Comparison of ENCODE assay signal across 1 cellular context in the genomic region with DNA sequence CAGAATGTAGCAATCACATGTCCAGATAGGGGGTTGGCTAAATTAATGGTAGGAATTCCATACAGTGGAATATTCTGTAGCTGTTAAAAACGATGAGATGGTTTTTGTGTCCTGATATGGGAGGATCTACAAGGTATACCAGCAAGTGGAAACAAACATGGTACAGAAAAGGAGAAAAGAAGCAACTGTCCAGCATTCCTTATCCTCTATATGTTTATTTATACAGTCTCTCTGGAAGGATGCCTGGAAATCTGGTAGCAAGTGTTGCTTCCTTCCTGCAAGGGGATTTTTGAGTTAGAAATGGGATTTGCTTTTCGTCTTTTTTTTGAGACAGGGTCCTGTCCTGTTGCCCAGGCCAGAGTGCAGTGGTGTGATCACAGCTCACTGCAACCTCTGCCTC.
TF ChIP-seq lines count a peak whose summit lies in the region.

No MANE protein-coding gene starts in this region.

TF ChIP-seq in WTC11, 78 proteins besides CTCF, POLR2A, EP300 and RAD21:
- TF ChIP-seq, protein P1, sequence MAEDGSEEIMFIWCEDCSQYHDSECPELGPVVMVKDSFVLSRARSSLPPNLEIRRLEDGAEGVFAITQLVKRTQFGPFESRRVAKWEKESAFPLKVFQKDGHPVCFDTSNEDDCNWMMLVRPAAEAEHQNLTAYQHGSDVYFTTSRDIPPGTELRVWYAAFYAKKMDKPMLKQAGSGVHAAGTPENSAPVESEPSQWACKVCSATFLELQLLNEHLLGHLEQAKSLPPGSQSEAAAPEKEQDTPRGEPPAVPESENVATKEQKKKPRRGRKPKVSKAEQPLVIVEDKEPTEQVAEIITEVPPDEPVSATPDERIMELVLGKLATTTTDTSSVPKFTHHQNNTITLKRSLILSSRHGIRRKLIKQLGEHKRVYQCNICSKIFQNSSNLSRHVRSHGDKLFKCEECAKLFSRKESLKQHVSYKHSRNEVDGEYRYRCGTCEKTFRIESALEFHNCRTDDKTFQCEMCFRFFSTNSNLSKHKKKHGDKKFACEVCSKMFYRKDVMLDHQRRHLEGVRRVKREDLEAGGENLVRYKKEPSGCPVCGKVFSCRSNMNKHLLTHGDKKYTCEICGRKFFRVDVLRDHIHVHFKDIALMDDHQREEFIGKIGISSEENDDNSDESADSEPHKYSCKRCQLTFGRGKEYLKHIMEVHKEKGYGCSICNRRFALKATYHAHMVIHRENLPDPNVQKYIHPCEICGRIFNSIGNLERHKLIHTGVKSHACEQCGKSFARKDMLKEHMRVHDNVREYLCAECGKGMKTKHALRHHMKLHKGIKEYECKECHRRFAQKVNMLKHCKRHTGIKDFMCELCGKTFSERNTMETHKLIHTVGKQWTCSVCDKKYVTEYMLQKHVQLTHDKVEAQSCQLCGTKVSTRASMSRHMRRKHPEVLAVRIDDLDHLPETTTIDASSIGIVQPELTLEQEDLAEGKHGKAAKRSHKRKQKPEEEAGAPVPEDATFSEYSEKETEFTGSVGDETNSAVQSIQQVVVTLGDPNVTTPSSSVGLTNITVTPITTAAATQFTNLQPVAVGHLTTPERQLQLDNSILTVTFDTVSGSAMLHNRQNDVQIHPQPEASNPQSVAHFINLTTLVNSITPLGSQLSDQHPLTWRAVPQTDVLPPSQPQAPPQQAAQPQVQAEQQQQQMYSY (CRISPR knock-in tag; IDR thresholded peaks at IDR 0.05), result no peak
- no peak for TF ChIP-seq ETV6 (CRISPR knock-in tag; IDR thresholded peaks at IDR 0.05)
- TF ChIP-seq NR1H2 (CRISPR knock-in tag; IDR thresholded peaks at IDR 0.05), result no peak
- TF ChIP-seq, protein P2, sequence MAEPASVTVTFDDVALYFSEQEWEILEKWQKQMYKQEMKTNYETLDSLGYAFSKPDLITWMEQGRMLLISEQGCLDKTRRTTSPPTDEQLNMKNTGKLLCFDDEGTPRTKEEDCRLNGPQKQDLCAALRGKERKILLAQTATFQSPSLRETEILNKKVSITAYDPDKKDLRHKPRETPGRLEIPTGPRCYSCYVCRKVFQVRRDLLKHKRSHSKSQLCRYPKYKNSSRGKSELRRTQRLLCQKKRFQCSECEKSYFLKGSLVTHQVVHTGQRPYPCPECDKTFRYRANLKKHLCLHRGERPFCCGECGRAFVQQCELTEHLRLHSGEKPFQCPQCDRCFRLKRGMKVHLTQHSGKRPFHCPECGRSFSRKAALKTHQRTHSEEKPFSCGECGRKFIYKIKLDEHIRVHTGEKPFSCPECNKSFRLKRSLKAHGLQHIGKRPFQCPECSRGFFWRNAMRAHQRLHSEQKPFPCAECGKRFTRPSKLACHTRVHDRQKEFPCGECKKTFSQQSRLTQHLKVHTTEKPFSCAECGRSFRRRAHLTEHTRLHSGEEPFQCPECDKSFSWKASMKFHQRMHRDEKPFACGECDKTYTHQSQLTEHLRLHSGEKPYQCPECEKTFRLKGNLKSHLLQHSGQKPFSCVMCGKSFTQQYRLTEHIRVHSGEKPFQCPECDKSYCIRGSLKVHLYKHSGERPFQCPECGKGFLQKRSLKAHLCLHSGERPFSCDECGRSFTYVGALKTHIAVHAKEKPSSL (CRISPR knock-in tag; conservative IDR thresholded peaks at IDR 0.05), result no peak
- no peak for TF ChIP-seq KAT7 (CRISPR knock-in tag; IDR thresholded peaks at IDR 0.05; ENCODE audit: borderline replicate concordance)
- TF ChIP-seq TCF7 (CRISPR knock-in tag; IDR thresholded peaks at IDR 0.05; ENCODE audit: low read depth), result no peak
- no peak for TF ChIP-seq NR2C2 (CRISPR knock-in tag; IDR thresholded peaks at IDR 0.05)
- TF ChIP-seq, protein P3, sequence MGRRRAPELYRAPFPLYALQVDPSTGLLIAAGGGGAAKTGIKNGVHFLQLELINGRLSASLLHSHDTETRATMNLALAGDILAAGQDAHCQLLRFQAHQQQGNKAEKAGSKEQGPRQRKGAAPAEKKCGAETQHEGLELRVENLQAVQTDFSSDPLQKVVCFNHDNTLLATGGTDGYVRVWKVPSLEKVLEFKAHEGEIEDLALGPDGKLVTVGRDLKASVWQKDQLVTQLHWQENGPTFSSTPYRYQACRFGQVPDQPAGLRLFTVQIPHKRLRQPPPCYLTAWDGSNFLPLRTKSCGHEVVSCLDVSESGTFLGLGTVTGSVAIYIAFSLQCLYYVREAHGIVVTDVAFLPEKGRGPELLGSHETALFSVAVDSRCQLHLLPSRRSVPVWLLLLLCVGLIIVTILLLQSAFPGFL (CRISPR knock-in tag; IDR thresholded peaks at IDR 0.05; ENCODE audit: borderline replicate concordance), result no peak
- no peak for TF ChIP-seq ZNF121 (CRISPR knock-in tag; IDR thresholded peaks at IDR 0.05)
- TF ChIP-seq, protein P4, sequence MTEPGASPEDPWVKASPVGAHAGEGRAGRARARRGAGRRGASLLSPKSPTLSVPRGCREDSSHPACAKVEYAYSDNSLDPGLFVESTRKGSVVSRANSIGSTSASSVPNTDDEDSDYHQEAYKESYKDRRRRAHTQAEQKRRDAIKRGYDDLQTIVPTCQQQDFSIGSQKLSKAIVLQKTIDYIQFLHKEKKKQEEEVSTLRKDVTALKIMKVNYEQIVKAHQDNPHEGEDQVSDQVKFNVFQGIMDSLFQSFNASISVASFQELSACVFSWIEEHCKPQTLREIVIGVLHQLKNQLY (CRISPR knock-in tag; IDR thresholded peaks at IDR 0.05), result no peak
- TF ChIP-seq, protein P5, sequence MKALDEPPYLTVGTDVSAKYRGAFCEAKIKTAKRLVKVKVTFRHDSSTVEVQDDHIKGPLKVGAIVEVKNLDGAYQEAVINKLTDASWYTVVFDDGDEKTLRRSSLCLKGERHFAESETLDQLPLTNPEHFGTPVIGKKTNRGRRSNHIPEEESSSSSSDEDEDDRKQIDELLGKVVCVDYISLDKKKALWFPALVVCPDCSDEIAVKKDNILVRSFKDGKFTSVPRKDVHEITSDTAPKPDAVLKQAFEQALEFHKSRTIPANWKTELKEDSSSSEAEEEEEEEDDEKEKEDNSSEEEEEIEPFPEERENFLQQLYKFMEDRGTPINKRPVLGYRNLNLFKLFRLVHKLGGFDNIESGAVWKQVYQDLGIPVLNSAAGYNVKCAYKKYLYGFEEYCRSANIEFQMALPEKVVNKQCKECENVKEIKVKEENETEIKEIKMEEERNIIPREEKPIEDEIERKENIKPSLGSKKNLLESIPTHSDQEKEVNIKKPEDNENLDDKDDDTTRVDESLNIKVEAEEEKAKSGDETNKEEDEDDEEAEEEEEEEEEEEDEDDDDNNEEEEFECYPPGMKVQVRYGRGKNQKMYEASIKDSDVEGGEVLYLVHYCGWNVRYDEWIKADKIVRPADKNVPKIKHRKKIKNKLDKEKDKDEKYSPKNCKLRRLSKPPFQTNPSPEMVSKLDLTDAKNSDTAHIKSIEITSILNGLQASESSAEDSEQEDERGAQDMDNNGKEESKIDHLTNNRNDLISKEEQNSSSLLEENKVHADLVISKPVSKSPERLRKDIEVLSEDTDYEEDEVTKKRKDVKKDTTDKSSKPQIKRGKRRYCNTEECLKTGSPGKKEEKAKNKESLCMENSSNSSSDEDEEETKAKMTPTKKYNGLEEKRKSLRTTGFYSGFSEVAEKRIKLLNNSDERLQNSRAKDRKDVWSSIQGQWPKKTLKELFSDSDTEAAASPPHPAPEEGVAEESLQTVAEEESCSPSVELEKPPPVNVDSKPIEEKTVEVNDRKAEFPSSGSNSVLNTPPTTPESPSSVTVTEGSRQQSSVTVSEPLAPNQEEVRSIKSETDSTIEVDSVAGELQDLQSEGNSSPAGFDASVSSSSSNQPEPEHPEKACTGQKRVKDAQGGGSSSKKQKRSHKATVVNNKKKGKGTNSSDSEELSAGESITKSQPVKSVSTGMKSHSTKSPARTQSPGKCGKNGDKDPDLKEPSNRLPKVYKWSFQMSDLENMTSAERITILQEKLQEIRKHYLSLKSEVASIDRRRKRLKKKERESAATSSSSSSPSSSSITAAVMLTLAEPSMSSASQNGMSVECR (CRISPR knock-in tag; IDR thresholded peaks at IDR 0.05; ENCODE audit: borderline replicate concordance), result no peak
